ENCODE assay signal across 29 cellular contexts in genomic region chr7:101782886-101783285, GRCh38.
"Had no signal": no experiment of that assay in that cellular context is flagged by ENCODE, and none has a peak within 500 bp of the region (broad histone marks: within the 10 kb centered on the region; RNA-seq: fewer than 3 reads in every experiment).

No MANE protein-coding gene starts in this region.

- DNase-seq: heart right ventricle; islet precursor cell; kidney glomerular epithelial cell; left cardiac atrium; left lung; lower lobe of right lung; mammary epithelial cell; mesenchymal stem cell; naive thymus-derived CD8-positive, alpha-beta T cell; nephron progenitor cell; occipital lobe; right lobe of liver; stimulated activated CD4-positive, alpha-beta T cell treated with anti-CD3 and anti-CD28 coated beads, Interleukin-12 subunit alpha, Interleukin-12 subunit beta, amount 100 ng/mL, for 4 hours; stimulated activated CD4-positive, alpha-beta T cell treated with anti-CD3 and anti-CD28 coated beads, Interleukin-15, amount 100 ng/mL, for 24 hours; stimulated activated CD4-positive, alpha-beta T cell treated with anti-CD3 and anti-CD28 coated beads, Interleukin-2, amount 100 ng/mL, for 24 hours; stimulated activated CD4-positive, alpha-beta T cell treated with anti-CD3 and anti-CD28 coated beads, Interleukin-4, amount 100 ng/mL, for 1 hour; stimulated activated naive B cell treated with anti-CD40 and anti-IgM and Interleukin-4, amounts not matched to agents 10 μg/mL and 1 μg/mL and 100 μg/mL, for 72 hours; stimulated activated naive CD8-positive, alpha-beta T cell treated with anti-CD3 and anti-CD28 coated beads, Interleukin-15, Interleukin-2, amounts not matched to agents 100 U/mL and 50 U/mL, for 24 hours; stomach; thyroid gland; transverse colon; upper lobe of right lung had no signal

- H3K9me3 ChIP-seq: left lung, lower lobe of right lung, neutrophil, right atrium auricular region, right lobe of liver, stomach, testis, thyroid gland, transverse colon, upper lobe of right lung had no signal

- H3K4me3 ChIP-seq: heart right ventricle, hepatocyte, left lung, lower lobe of right lung, neural progenitor cell, right atrium auricular region, right lobe of liver, skin epidermis, stomach, testis, thyroid gland, transverse colon, upper lobe of right lung had no signal

- H3K9ac ChIP-seq: neural progenitor cell had no signal

- H2AFZ ChIP-seq: hepatocyte, neural progenitor cell had no signal

- H3K79me2 ChIP-seq: hepatocyte had no signal

- H3K27ac ChIP-seq: heart right ventricle, hepatocyte, left lung, lower lobe of right lung, neural progenitor cell, neutrophil, right atrium auricular region, right lobe of liver, skin epidermis, stomach, testis, thyroid gland, transverse colon, upper lobe of right lung had no signal

- H3K27me3 ChIP-seq: heart right ventricle, hepatocyte, left lung, neural progenitor cell, neutrophil, right atrium auricular region, right lobe of liver, stomach, testis, thyroid gland, transverse colon, upper lobe of right lung had no signal

- H3K4me2 ChIP-seq: hepatocyte, neural progenitor cell had no signal

- H3K4me1 ChIP-seq: neural progenitor cell, thyroid gland had no signal

- FAIRE-seq: urothelium cell line had no signal

- H3K36me3 ChIP-seq: heart right ventricle, left lung, lower lobe of right lung, neural progenitor cell, neutrophil, right atrium auricular region, right lobe of liver, stomach, thyroid gland, transverse colon, upper lobe of right lung had no signal
